8 cellular contexts compared by ENCODE assay signal in genomic region chr11:71420455-71421241, GRCh38. TPM values are rescaled to one million over a fixed set of nuclear protein-coding genes. Genes with fewer than 3 reads are reported as not detected.
DNase-seq lines count a peak whose midpoint lies in the region; ATAC-seq and TF ChIP-seq lines count a peak whose summit lies in the region.

No MANE protein-coding gene starts in this region.

- TF ChIP-seq CTCF in GM12864 (IDR thresholded peaks at IDR 0.05; ENCODE audit: low read depth, low read length, missing control alignments) (peak; percentile 92), astrocyte of the cerebellum (IDR thresholded peaks at IDR 0.05; ENCODE audit: low read depth, low read length, missing control alignments) (peak; percentile 68), upper lobe of right lung (IDR thresholded peaks at IDR 0.05) (peak; percentile 69)

- ATAC-seq in upper lobe of right lung, result peak; percentile 91

- H3K4me3 ChIP-seq in GM12864 (ENCODE audit: low read depth, low read length) (no peak overlapping the region), astrocyte of the cerebellum (ENCODE audit: low read depth, low read length) (no peak overlapping the region), upper lobe of right lung (no peak overlapping the region)

- H3K9me3 Mint-ChIP-seq in activated T-helper 1 cell treated with anti-CD3 and anti-CD28 coated beads, Interleukin-12 subunit alpha, Interleukin-12 subunit beta, Interleukin-2, Interleukin-4 antibody, amounts not matched to agents 30 ng/mL and 10 ng/mL and 1 ng/mL, durations not matched to agents 14 hours and 24 hours and 36 hours, result no peaks in the 10 kb centered on the region
- H3K9me3 Mint-ChIP-seq in activated T-helper 2 cell treated with anti-CD3 and anti-CD28 coated beads, Interferon-gamma antibody, Interleukin-2, Interleukin-4, amounts not matched to agents 10 μg/mL and 5 μg/mL and 100 μg/mL, durations not matched to agents 14 hours and 24 hours and 36 hours, result no peaks in the 10 kb centered on the region

- no peaks in the 10 kb centered on the region for H3K9me3 ChIP-seq in upper lobe of right lung

- no peaks in the 10 kb centered on the region for H3K27me3 Mint-ChIP-seq in activated T-helper 1 cell treated with anti-CD3 and anti-CD28 coated beads, Interleukin-12 subunit alpha, Interleukin-12 subunit beta, Interleukin-2, Interleukin-4 antibody, amounts not matched to agents 30 ng/mL and 10 ng/mL and 1 ng/mL, durations not matched to agents 14 hours and 24 hours and 36 hours (ENCODE audit: insufficient read depth)
- no peaks in the 10 kb centered on the region for H3K27me3 Mint-ChIP-seq in activated T-helper 2 cell treated with anti-CD3 and anti-CD28 coated beads, Interferon-gamma antibody, Interleukin-2, Interleukin-4, amounts not matched to agents 10 μg/mL and 5 μg/mL and 100 μg/mL, durations not matched to agents 14 hours and 24 hours and 36 hours (ENCODE audit: low read depth)

- no peaks in the 10 kb centered on the region for H3K36me3 Mint-ChIP-seq in activated T-helper 1 cell treated with anti-CD3 and anti-CD28 coated beads, Interleukin-12 subunit alpha, Interleukin-12 subunit beta, Interleukin-2, Interleukin-4 antibody, amounts not matched to agents 30 ng/mL and 10 ng/mL and 1 ng/mL, durations not matched to agents 14 hours and 24 hours and 36 hours (ENCODE audit: low read depth)
- no peaks in the 10 kb centered on the region for H3K36me3 Mint-ChIP-seq in activated T-helper 2 cell treated with anti-CD3 and anti-CD28 coated beads, Interferon-gamma antibody, Interleukin-2, Interleukin-4, amounts not matched to agents 10 μg/mL and 5 μg/mL and 100 μg/mL, durations not matched to agents 14 hours and 24 hours and 36 hours (ENCODE audit: low read depth)

- H3K27ac Mint-ChIP-seq in activated T-helper 1 cell treated with anti-CD3 and anti-CD28 coated beads, Interleukin-12 subunit alpha, Interleukin-12 subunit beta, Interleukin-2, Interleukin-4 antibody, amounts not matched to agents 30 ng/mL and 10 ng/mL and 1 ng/mL, durations not matched to agents 14 hours and 24 hours and 36 hours, result no peak overlapping the region
- H3K27ac Mint-ChIP-seq in activated T-helper 2 cell treated with anti-CD3 and anti-CD28 coated beads, Interferon-gamma antibody, Interleukin-2, Interleukin-4, amounts not matched to agents 10 μg/mL and 5 μg/mL and 100 μg/mL, durations not matched to agents 14 hours and 24 hours and 36 hours, result no peak overlapping the region

- H3K27me3 ChIP-seq in upper lobe of right lung, result peaks cover 4% of the 10 kb centered on the region

- intact Hi-C loops in upper lobe of right lung (cut with DNase I), result no loop called here
- intact Hi-C loops in activated T-helper 1 cell treated with anti-CD3 and anti-CD28 coated beads, Interleukin-12 subunit alpha, Interleukin-12 subunit beta, Interleukin-2, Interleukin-4 antibody, amounts not matched to agents 30 ng/mL and 10 ng/mL and 1 ng/mL, durations not matched to agents 14 hours and 24 hours and 36 hours (cut with micrococcal nuclease), result no loop called here
- intact Hi-C loops in activated T-helper 2 cell treated with anti-CD3 and anti-CD28 coated beads, Interferon-gamma antibody, Interleukin-2, Interleukin-4, amounts not matched to agents 10 μg/mL and 5 μg/mL and 100 μg/mL, durations not matched to agents 14 hours and 24 hours and 36 hours (cut with micrococcal nuclease), result no loop called here

- no peak overlapping the region for H3K4me3 Mint-ChIP-seq in activated T-helper 1 cell treated with anti-CD3 and anti-CD28 coated beads, Interleukin-12 subunit alpha, Interleukin-12 subunit beta, Interleukin-2, Interleukin-4 antibody, amounts not matched to agents 30 ng/mL and 10 ng/mL and 1 ng/mL, durations not matched to agents 14 hours and 24 hours and 36 hours
- H3K4me3 Mint-ChIP-seq in activated T-helper 2 cell treated with anti-CD3 and anti-CD28 coated beads, Interferon-gamma antibody, Interleukin-2, Interleukin-4, amounts not matched to agents 10 μg/mL and 5 μg/mL and 100 μg/mL, durations not matched to agents 14 hours and 24 hours and 36 hours (ENCODE audit: low read depth), result no peak overlapping the region

- no peak overlapping the region for H3K27ac ChIP-seq in upper lobe of right lung

- in situ Hi-C loops in astrocyte of the cerebellum (cut with HindIII; ENCODE audit: low sequenced_read_pairs), result no loop called here

- H3K4me1 ChIP-seq in upper lobe of right lung, result no peaks in the 10 kb centered on the region

- no peaks in the 10 kb centered on the region for H3K4me1 Mint-ChIP-seq in activated T-helper 1 cell treated with anti-CD3 and anti-CD28 coated beads, Interleukin-12 subunit alpha, Interleukin-12 subunit beta, Interleukin-2, Interleukin-4 antibody, amounts not matched to agents 30 ng/mL and 10 ng/mL and 1 ng/mL, durations not matched to agents 14 hours and 24 hours and 36 hours (ENCODE audit: low read depth)
- H3K4me1 Mint-ChIP-seq in activated T-helper 2 cell treated with anti-CD3 and anti-CD28 coated beads, Interferon-gamma antibody, Interleukin-2, Interleukin-4, amounts not matched to agents 10 μg/mL and 5 μg/mL and 100 μg/mL, durations not matched to agents 14 hours and 24 hours and 36 hours (ENCODE audit: low read depth), result no peaks in the 10 kb centered on the region

- DNase-seq in AG08396 (ENCODE audit: low spot score) (peak; percentile 70), GM12864 (ENCODE audit: low read depth) (peak; percentile 30), NCI-H2029 (lab: John Stamatoyannopoulos, UW) (peak; percentile 40), astrocyte of the cerebellum (ENCODE audit: low read depth) (no peak), inferior parietal cortex (ENCODE audit: extremely low spot score) (peak; percentile 46), upper lobe of right lung (no peak)
- no peak for DNase-seq in activated T-helper 1 cell treated with anti-CD3 and anti-CD28 coated beads, Interleukin-12 subunit alpha, Interleukin-12 subunit beta, Interleukin-2, Interleukin-4 antibody, amounts not matched to agents 30 ng/mL and 10 ng/mL and 1 ng/mL, durations not matched to agents 14 hours and 24 hours and 36 hours (ENCODE audit: low spot score)
- DNase-seq in activated T-helper 2 cell treated with anti-CD3 and anti-CD28 coated beads, Interferon-gamma antibody, Interleukin-2, Interleukin-4, amounts not matched to agents 10 μg/mL and 5 μg/mL and 100 μg/mL, durations not matched to agents 14 hours and 24 hours and 36 hours (ENCODE audit: low spot score), result no peak

- H3K36me3 ChIP-seq in upper lobe of right lung, result no peaks in the 10 kb centered on the region

RNA-seq across cellular contexts. Expression of gene DHCR7, which starts 27.5 kb away (rescaled TPM):
- total RNA-seq in upper lobe of right lung, result 105 TPM
- 100 and 106 TPM in 2 replicates for total RNA-seq in activated T-helper 1 cell treated with anti-CD3 and anti-CD28 coated beads, Interleukin-12 subunit alpha, Interleukin-12 subunit beta, Interleukin-2, Interleukin-4 antibody, amounts not matched to agents 30 ng/mL and 10 ng/mL and 1 ng/mL, durations not matched to agents 14 hours and 24 hours and 36 hours
- 129 and 136 TPM in 2 replicates for total RNA-seq in activated T-helper 2 cell treated with anti-CD3 and anti-CD28 coated beads, Interferon-gamma antibody, Interleukin-2, Interleukin-4, amounts not matched to agents 10 μg/mL and 5 μg/mL and 100 μg/mL, durations not matched to agents 14 hours and 24 hours and 36 hours

RNA-seq across cellular contexts. Expression of gene NADSYN1, which starts 32.4 kb away (rescaled TPM):
- total RNA-seq in upper lobe of right lung, result 91.3 TPM
- total RNA-seq in activated T-helper 1 cell treated with anti-CD3 and anti-CD28 coated beads, Interleukin-12 subunit alpha, Interleukin-12 subunit beta, Interleukin-2, Interleukin-4 antibody, amounts not matched to agents 30 ng/mL and 10 ng/mL and 1 ng/mL, durations not matched to agents 14 hours and 24 hours and 36 hours, result 91.6 and 96.3 TPM in 2 replicates
- 114 and 117 TPM in 2 replicates for total RNA-seq in activated T-helper 2 cell treated with anti-CD3 and anti-CD28 coated beads, Interferon-gamma antibody, Interleukin-2, Interleukin-4, amounts not matched to agents 10 μg/mL and 5 μg/mL and 100 μg/mL, durations not matched to agents 14 hours and 24 hours and 36 hours

Comparison
In these comparisons a context has a peak if more than half of its experiments do, and no peak if none do; other contexts are left out.
1. DNase-seq: peak in AG08396 (single experiment), GM12864 (single experiment), NCI-H2029 (single experiment) and inferior parietal cortex (single experiment); none in astrocyte of the cerebellum (single experiment), upper lobe of right lung (single experiment), activated T-helper 1 cell treated with anti-CD3 and anti-CD28 coated beads, Interleukin-12 subunit alpha, Interleukin-12 subunit beta, Interleukin-2, Interleukin-4 antibody, amounts not matched to agents 30 ng/mL and 10 ng/mL and 1 ng/mL, durations not matched to agents 14 hours and 24 hours and 36 hours (single experiment) and activated T-helper 2 cell treated with anti-CD3 and anti-CD28 coated beads, Interferon-gamma antibody, Interleukin-2, Interleukin-4, amounts not matched to agents 10 μg/mL and 5 μg/mL and 100 μg/mL, durations not matched to agents 14 hours and 24 hours and 36 hours (single experiment).
2. Peak in every context shown above with its lines, with median percentiles within 50 percentile points of each other: CTCF ChIP-seq.